ENCODE assay signal across 8 cellular contexts in the genomic region with DNA sequence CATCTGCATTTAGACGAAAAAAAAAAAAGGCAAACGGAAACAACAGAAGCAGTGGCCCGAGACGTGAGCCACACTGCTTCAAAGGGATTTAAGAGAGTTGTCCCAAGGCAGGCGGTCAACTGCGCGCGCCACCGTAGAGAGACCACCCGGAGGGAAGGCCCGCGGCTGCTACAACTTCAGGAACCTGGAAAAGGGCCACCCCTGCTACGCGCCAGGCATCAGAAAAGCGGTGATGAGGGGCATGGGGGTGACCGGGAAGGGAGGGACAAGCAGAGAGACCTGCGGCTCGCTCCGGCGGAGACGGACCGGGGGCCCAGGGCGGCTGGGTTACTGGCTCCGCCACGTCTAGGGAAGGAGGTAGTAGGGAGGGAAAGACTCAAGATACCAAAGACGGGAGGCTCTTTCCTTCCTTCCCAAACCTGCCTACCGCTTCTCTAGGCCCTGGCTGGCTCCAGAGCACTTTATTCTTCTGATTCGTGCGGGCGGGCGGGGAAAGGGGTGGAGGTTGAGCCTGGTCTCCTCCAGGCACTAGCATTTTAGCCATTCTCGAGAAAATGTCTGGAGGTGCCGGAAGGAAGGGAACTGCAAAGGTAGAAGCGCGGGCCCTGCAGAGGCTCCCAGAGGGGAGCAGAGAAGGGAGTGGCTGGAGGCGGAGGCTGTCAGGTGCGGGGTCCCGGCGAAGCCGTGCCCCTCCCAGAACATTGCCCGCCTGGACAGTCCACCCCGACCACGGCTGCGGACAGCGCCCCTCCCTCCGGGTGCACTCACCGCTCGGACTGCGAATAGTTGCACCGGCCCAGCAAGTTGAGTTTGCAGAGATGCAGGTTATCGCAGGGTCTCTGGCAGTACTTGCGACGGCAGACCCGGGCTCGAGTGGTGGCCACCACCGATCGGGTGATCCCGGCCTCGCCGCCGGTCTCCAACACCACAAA. TPM values are rescaled to one million over a fixed set of nuclear protein-coding genes. Genes with fewer than 3 reads are reported as not detected.
DNase-seq lines count a peak whose midpoint lies in the region; ATAC-seq and TF ChIP-seq lines count a peak whose summit lies in the region.

No MANE protein-coding gene starts in this region.

- peak overlapping the region; percentile 77 for H3K9ac ChIP-seq in HUES64 (ENCODE audit: low read depth, low read length)

- no peaks in the 10 kb centered on the region for H3K36me3 ChIP-seq in HUES64 (ENCODE audit: insufficient read depth, low read length)

- peaks cover 19% of the 10 kb centered on the region for H3K4me1 Mint-ChIP-seq in neural crest cell

- under 1% methylated on average over 58 of the region's 61 CpGs for WGBS in HUES64

- H3K9me3 Mint-ChIP-seq in neural crest cell, result no peaks in the 10 kb centered on the region

- no peaks in the 10 kb centered on the region for H3K9me3 ChIP-seq in HUES64 (ENCODE audit: insufficient read depth, low read depth, low read length)

- peaks cover 13% of the 10 kb centered on the region; the same call in 1 of the 2 replicates for H3K4me1 ChIP-seq in HUES64 (ENCODE audit: insufficient read depth, low read length)

- DNase-seq in DMS79 (lab: John Stamatoyannopoulos, UW) (peak; percentile 40), fibroblast of mammary gland (ENCODE audit: low read depth) (peak; percentile 10), neural crest cell (ENCODE audit: low read depth, low spot score) (peak; percentile 7), GF-D8 (lab: John Stamatoyannopoulos, UW) (no peak)

- H3K27me3 Mint-ChIP-seq in neural crest cell (ENCODE audit: low read depth), result peaks cover 48% of the 10 kb centered on the region

- peak overlapping the region; percentile 63; the same call in 1 of the 2 replicates for H3K27ac ChIP-seq in HUES64 (ENCODE audit: low read depth, low read length)
- peak overlapping the region; percentile 97 for H3K27ac ChIP-seq in VCaP

- ATAC-seq in GM21367 (IDR thresholded peaks at IDR 0.05; ENCODE audit: unreplicated experiment), result peak; percentile 13
- no peak for ATAC-seq in HG02884 (IDR thresholded peaks at IDR 0.05; ENCODE audit: unreplicated experiment)

- H3K4me3 Mint-ChIP-seq in neural crest cell, result peak overlapping the region; percentile 92

- H3K27ac Mint-ChIP-seq in neural crest cell (ENCODE audit: unreplicated experiment), result no peak overlapping the region

- no peaks in the 10 kb centered on the region for H3K36me3 Mint-ChIP-seq in neural crest cell (ENCODE audit: low read depth)

- H3K27me3 ChIP-seq in HUES64 (ENCODE audit: insufficient read depth, low read length), result peaks cover 47% of the 10 kb centered on the region

- TF ChIP-seq CTCF in VCaP (conservative IDR thresholded peaks at IDR 0.05) (no peak), fibroblast of mammary gland (conservative IDR thresholded peaks at IDR 0.05; ENCODE audit: control insufficient read depth, insufficient read depth, low read depth, low read length) (no peak), neural crest cell (conservative IDR thresholded peaks at IDR 0.05) (no peak)

- H3K4me3 ChIP-seq in HUES64 (ENCODE audit: low read length) (peak overlapping the region; percentile 84), fibroblast of mammary gland (ENCODE audit: control insufficient read depth, low read depth, low read length) (peak overlapping the region; percentile 88)

RNA-seq across cellular contexts. Expression of gene ZC3HAV1, which starts 1.0 kb away (rescaled TPM):
- 21.2 TPM for polyA plus RNA-seq in HUES64 (2013, experiment 1 of 2)
- 19.1 TPM for polyA plus RNA-seq in HUES64 (2013, experiment 2 of 2)
- 19.6 and 20.5 TPM in 2 replicates for total RNA-seq in neural crest cell
